8 cellular contexts compared by ENCODE assay signal in the genomic region with DNA sequence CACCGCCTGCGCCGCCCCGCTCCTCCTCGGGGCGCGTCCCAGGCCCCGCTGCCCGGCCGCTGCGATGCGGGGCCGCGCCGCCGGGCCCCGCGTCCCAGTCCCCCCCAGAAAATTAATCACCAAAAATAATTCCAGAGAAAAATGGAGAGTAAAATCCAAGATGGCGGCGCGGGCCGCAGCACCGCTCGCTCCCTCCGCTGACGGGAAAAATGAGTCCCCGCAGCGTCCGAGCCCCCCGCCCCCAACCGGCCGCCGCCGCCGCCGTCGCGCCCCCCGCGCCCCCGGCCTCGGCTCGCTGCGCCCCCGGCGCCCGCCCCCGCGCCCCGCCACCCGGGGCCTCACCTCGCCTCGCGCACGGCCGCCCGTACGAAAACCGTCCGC. TPM values are rescaled to one million over a fixed set of nuclear protein-coding genes. Genes with fewer than 3 reads are reported as not detected.
A peak's percentile ranks its signal among the peaks of the same experiment; 100 is the strongest.
DNase-seq lines count a peak whose midpoint lies in the region; ATAC-seq and TF ChIP-seq lines count a peak whose summit lies in the region.

A gene (minus strand): TSS at position 162 of the 381 bp plus-strand sequence. CDS start 23,220 bp downstream, outside the sequence.

- WGBS in GM23248 (ENCODE audit: low coverage in 1 of 2, low lambda C conversion rate in 2 of 2, missing lambda C conversion rate in 2 of 2), 2 experiments, result 1 to 2% methylated on average over 12 to 55 of the region's 60 CpGs

- peak within 1 kb of the TSS; percentile 94 for H3K9ac ChIP-seq in GM23248

- no peak for ATAC-seq in CD4-positive, alpha-beta T cell (ENCODE audit: poor library complexity)
- no peak for ATAC-seq in upper lobe of right lung

- no peaks in the 10 kb centered on the region for H3K9me3 Mint-ChIP-seq in CD4-positive, alpha-beta T cell
- H3K9me3 Mint-ChIP-seq in osteocyte (ENCODE audit: unreplicated experiment), result no peaks in the 10 kb centered on the region

- H3K4me3 ChIP-seq in GM23248, result peak within 1 kb of the TSS; percentile 100
- H3K4me3 ChIP-seq in upper lobe of right lung, result peak within 1 kb of the TSS; percentile 89

- peaks cover 29% of the 10 kb centered on the region for H3K36me3 Mint-ChIP-seq in CD4-positive, alpha-beta T cell (ENCODE audit: low read depth)
- H3K36me3 Mint-ChIP-seq in osteocyte (ENCODE audit: unreplicated experiment), result no peaks in the 10 kb centered on the region

- H3K79me2 ChIP-seq in GM23248 (ENCODE audit: insufficient read depth), result peaks cover 45% of the 10 kb centered on the region

- peak within 1 kb of the TSS; percentile 93 for H3K4me2 ChIP-seq in GM23248 (ENCODE audit: unreplicated experiment)

- peak within 1 kb of the TSS; percentile 94 for H3K4me3 Mint-ChIP-seq in CD4-positive, alpha-beta T cell
- peak within 1 kb of the TSS; percentile 95 for H3K4me3 Mint-ChIP-seq in osteocyte (ENCODE audit: unreplicated experiment)

- CTCF ChIA-PET in CD4-positive, alpha-beta T cell (lab: Charles Lee), result no interaction called here

- intact Hi-C loops in CD4-positive, alpha-beta T cell (cut with DNase I, micrococcal nuclease), result loop anchor here in 1 of 2 experiments (2.0 to 5.0 kb wide), 5 partner anchors 59 to 406 kb away; a partner anchor contains a TSS
- intact Hi-C loops in upper lobe of right lung (cut with DNase I), result no loop called here

- H3K27me3 ChIP-seq in CD4-positive, alpha-beta T cell (ENCODE audit: control insufficient read depth, insufficient read depth, low read length), result no peaks in the 10 kb centered on the region
- peaks cover 3% of the 10 kb centered on the region; the same call in 1 of the 2 replicates for H3K27me3 ChIP-seq in GM23248 (replicated peaks; ENCODE audit: insufficient read depth)
- no peaks in the 10 kb centered on the region for H3K27me3 ChIP-seq in upper lobe of right lung

- peaks cover 9% of the 10 kb centered on the region; the same call in 1 of the 2 replicates for H3F3A ChIP-seq in GM23248 (ENCODE audit: insufficient read depth)

- peak within 1 kb of the TSS; percentile 95 for H2AFZ ChIP-seq in GM23248

- H3K4me1 ChIP-seq in GM23248 (ENCODE audit: insufficient read depth) (peaks cover 20% of the 10 kb centered on the region), upper lobe of right lung (peaks cover 40% of the 10 kb centered on the region)

- H4K20me1 ChIP-seq in GM23248 (ENCODE audit: insufficient read depth), result peaks cover 28% of the 10 kb centered on the region

- peaks cover 56% of the 10 kb centered on the region for H3K4me1 Mint-ChIP-seq in CD4-positive, alpha-beta T cell (ENCODE audit: low read depth)
- peaks cover 48% of the 10 kb centered on the region for H3K4me1 Mint-ChIP-seq in osteocyte (ENCODE audit: unreplicated experiment)

- DNase-seq in CD4-positive, alpha-beta T cell, result peak in 7 of 10 experiments; percentile 34 to 62 (median 41)
- DNase-seq in GM23248 (no peak), NCI-H226 (peak; percentile 32), glomerular visceral epithelial cell (ENCODE audit: extremely low spot score) (peak; percentile 49), osteocyte (ENCODE audit: extremely low spot score, unreplicated experiment) (no peak), upper lobe of right lung (peak; percentile 83), GF-D8 (lab: John Stamatoyannopoulos, UW) (no peak)
- peak in 3 of 4 experiments; percentile 42 to 57 (median 47) for DNase-seq in activated naive CD4-positive, alpha-beta T cell (lab: John Stamatoyannopoulos, UW)

- H3K36me3 ChIP-seq in GM23248 (ENCODE audit: low read depth) (no peaks in the 10 kb centered on the region), upper lobe of right lung (no peaks in the 10 kb centered on the region)

- H3K27ac ChIP-seq in CD4-positive, alpha-beta T cell (ENCODE audit: low read depth, low read length), result peak within 1 kb of the TSS; percentile 74
- peak within 1 kb of the TSS; percentile 95 for H3K27ac ChIP-seq in GM23248
- H3K27ac ChIP-seq in upper lobe of right lung, result peak within 1 kb of the TSS; percentile 99

- peak within 1 kb of the TSS; percentile 96 for H3K27ac Mint-ChIP-seq in CD4-positive, alpha-beta T cell
- peak within 1 kb of the TSS; percentile 92 for H3K27ac Mint-ChIP-seq in osteocyte (ENCODE audit: unreplicated experiment)

- H3K9me2 ChIP-seq in GM23248 (ENCODE audit: insufficient read depth), result no peaks in the 10 kb centered on the region

- POLR2A ChIA-PET in CD4-positive, alpha-beta T cell (lab: Charles Lee), result interaction anchor here (1.6 kb wide), 1 partner anchor 59 kb away, joined by 5 read pairs; a partner anchor contains a TSS

- peaks cover 13% of the 10 kb centered on the region for H3K27me3 Mint-ChIP-seq in CD4-positive, alpha-beta T cell
- H3K27me3 Mint-ChIP-seq in osteocyte (ENCODE audit: unreplicated experiment), result peaks cover 3% of the 10 kb centered on the region

- no peak for TF ChIP-seq CTCF in CD4-positive, alpha-beta T cell (IDR thresholded peaks at IDR 0.05)
- TF ChIP-seq CTCF in osteocyte (IDR thresholded peaks at IDR 0.05) (no peak), upper lobe of right lung (IDR thresholded peaks at IDR 0.05) (no peak)

- in situ Hi-C loops in GM23248 (cut with MboI), result no loop called here

- no peaks in the 10 kb centered on the region for H3K9me3 ChIP-seq in CD4-positive, alpha-beta T cell (ENCODE audit: control insufficient read depth, low read length)
- H3K9me3 ChIP-seq in GM23248 (ENCODE audit: low read depth), result no peaks in the 10 kb centered on the region
- H3K9me3 ChIP-seq in upper lobe of right lung, result no peaks in the 10 kb centered on the region

RNA-seq across cellular contexts. Expression of the gene that starts here (rescaled TPM):
- 10 to 100 TPM; 22.5 to 23.3 TPM for total RNA-seq in CD4-positive, alpha-beta T cell
- total RNA-seq in GM23248 (2014; rRNA removed; shearing (Covaris generic)), result 17.7 and 25.9 TPM in 2 replicates
- 21.0 and 22.9 TPM in 2 replicates for polyA plus RNA-seq in GM23248 (2016; fragmentation: Nextera tagmentation; extraction: Ambion mirVana)
- 59.4 and 59.8 TPM in 2 replicates for total RNA-seq in osteocyte
- total RNA-seq in upper lobe of right lung, result 43.9 TPM

Comparison
In these comparisons a context has a peak if more than half of its experiments do, and no peak if none do; other contexts are left out.
1. DNase-seq: peak in CD4-positive, alpha-beta T cell (7 of 10), NCI-H226 (single experiment), activated naive CD4-positive, alpha-beta T cell (3 of 4), glomerular visceral epithelial cell (single experiment) and upper lobe of right lung (single experiment); none in GM23248 (single experiment), osteocyte (single experiment) and GF-D8 (single experiment).
2. Peak in every context shown above with its lines, with median percentiles within 50 percentile points of each other: H3K27ac ChIP-seq.